9 cellular contexts compared by ENCODE assay signal in the genomic region with DNA sequence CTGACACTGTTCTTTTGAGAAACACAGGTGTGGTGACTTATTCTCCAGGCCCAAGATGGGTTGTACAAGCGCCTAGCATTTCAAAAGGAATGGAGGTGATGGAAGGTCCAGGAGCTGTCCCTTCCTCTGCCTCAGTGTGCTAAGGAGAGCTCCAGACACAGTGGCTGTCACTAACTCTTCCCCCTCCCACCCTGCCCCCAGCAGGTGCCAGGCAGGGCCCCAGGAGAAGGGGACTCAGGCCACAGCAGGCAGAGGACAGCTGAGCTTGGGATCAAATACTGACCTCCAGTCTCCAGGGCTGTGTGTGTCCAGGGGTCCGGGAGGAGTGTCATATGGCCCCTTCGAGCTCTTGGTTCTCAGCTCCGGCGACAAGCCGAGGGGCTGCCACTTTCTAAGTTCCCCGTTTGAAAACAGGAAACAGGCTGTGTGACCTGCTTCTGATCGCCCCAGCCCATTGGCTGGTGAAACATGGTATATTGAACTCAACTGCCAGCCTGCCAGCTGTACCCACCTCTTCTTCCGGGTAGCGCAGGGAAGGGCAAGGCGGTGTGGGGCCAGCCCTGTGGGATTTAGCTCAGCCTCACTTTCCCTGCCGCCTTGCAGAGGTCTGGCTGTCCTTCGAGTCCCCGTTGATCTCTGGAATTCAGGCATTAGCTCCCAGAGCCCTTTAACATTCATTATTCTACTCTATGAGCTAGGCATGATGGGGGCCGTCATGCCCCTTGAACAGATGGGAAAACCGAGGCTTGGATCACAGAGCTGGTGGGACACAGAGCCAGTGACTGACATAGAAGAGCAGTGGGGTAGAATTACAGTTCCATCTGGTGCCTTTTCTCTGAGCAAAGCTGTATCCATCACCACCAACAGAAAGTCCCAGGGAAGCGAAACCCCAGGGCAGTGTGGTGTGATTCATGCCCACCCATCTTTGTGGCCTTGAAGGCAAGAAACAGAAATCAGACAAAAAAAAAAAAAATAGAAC. TPM values are rescaled to one million over a fixed set of nuclear protein-coding genes. Genes with fewer than 3 reads are reported as not detected.
A peak's percentile ranks its signal among the peaks of the same experiment; 100 is the strongest.
DNase-seq lines count a peak whose midpoint lies in the region; ATAC-seq lines count a peak whose summit lies in the region.
"Had no signal": no experiment of that assay in that cellular context is flagged by ENCODE, and none has a peak within 500 bp of the region (broad histone marks: within the 10 kb centered on the region; RNA-seq: fewer than 3 reads in every experiment).

A gene with protein sequence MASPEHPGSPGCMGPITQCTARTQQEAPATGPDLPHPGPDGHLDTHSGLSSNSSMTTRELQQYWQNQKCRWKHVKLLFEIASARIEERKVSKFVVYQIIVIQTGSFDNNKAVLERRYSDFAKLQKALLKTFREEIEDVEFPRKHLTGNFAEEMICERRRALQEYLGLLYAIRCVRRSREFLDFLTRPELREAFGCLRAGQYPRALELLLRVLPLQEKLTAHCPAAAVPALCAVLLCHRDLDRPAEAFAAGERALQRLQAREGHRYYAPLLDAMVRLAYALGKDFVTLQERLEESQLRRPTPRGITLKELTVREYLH (minus strand): TSS at position 406 of the 979 bp plus-strand sequence. CDS start 3,786 bp downstream, outside the sequence.

- peak within 1 kb of the TSS; percentile 77 for H3K4me3 ChIP-seq in GM08714 (ENCODE audit: low read length)
- H3K4me3 ChIP-seq: body of pancreas had no signal

- peak; percentile 66 for ATAC-seq in GM21717 (IDR thresholded peaks at IDR 0.05; ENCODE audit: unreplicated experiment)
- ATAC-seq: body of pancreas had no signal

- DNase-seq in NOMO-1 (lab: John Stamatoyannopoulos, UW; ENCODE audit: unreplicated experiment in 2 of 2) (peak; percentile 77 to 83), mucosa of gallbladder (ENCODE audit: low spot score) (peak; percentile 45), cerebellar nuclear complex (lab: John Stamatoyannopoulos, UW) (no peak), SHP77 treated with DMSO at 0.1 percent for 48 hours (lab: John Stamatoyannopoulos, UW) (no peak), NCI-H187 treated with DMSO at 0.1 percent for 48 hours (lab: John Stamatoyannopoulos, UW) (no peak)
- peak; percentile 37 to 45 for DNase-seq in activated T-helper 1 cell treated with anti-CD3 and anti-CD28 coated beads, Interleukin-2, amount 50 U/mL, for 16 hours (ENCODE audit: low read depth in 1 of 2, low spot score in 1 of 2)

RNA-seq across cellular contexts. Expression of the gene that starts here (rescaled TPM):
- 4.2 TPM for total RNA-seq in mucosa of gallbladder

Comparison
In these comparisons a context has a peak if more than half of its experiments do, and no peak if none do; other contexts are left out.
1. DNase-seq: peak in NOMO-1 (2 of 2), activated T-helper 1 cell treated with anti-CD3 and anti-CD28 coated beads, Interleukin-2, amount 50 U/mL, for 16 hours (2 of 2) and mucosa of gallbladder (single experiment); none in cerebellar nuclear complex (0 of 2), SHP77 treated with DMSO at 0.1 percent for 48 hours (single experiment) and NCI-H187 treated with DMSO at 0.1 percent for 48 hours (single experiment).